9 cellular contexts compared by ENCODE assay signal in the genomic region with DNA sequence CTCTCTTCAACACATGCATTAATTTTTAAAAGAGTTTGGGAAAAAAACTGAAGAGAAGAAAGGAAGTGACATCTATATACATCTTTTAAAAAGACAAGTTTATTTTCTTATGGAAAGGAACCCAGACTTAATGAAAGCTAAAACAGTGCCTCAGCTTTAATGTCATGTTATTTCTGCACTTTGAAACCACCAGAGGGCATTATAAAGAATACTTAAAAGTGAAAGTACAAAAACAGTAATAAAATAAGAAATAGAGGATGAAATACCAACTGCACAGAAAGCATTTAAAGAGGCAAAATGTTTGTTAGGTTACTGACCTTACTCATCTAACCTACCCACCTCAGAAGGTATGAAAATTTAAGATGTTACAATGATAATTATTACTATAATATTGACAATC.
A peak's percentile ranks its signal among the peaks of the same experiment; 100 is the strongest.
DNase-seq lines count a peak whose midpoint lies in the region; ATAC-seq and TF ChIP-seq lines count a peak whose summit lies in the region.
"Had no signal": no experiment of that assay in that cellular context is flagged by ENCODE, and none has a peak within 500 bp of the region (broad histone marks: within the 10 kb centered on the region; RNA-seq: fewer than 3 reads in every experiment).

No MANE protein-coding gene starts in this region.

- H3K4me3 ChIP-seq in epithelial cell of proximal tubule (ENCODE audit: low read depth, low read length) = no peak overlapping the region

- no peaks in the 10 kb centered on the region for H3K27me3 Mint-ChIP-seq in WTC11 (ENCODE audit: low read depth)

- no peak overlapping the region for H3K27ac Mint-ChIP-seq in WTC11

- H3K9me3 Mint-ChIP-seq in WTC11 = no peaks in the 10 kb centered on the region

- peak; percentile 12 for TF ChIP-seq CTCF in AG09319 (IDR thresholded peaks at IDR 0.05; ENCODE audit: low read depth, low read length)
- TF ChIP-seq CTCF in epithelial cell of proximal tubule (conservative IDR thresholded peaks at IDR 0.05; ENCODE audit: low read depth, low read length) = peak; percentile 41
- TF ChIP-seq CTCF in WTC11 (IDR thresholded peaks at IDR 0.05) = no peak

- DNase-seq in AG09319 (ENCODE audit: extremely low read depth, low read depth) (no peak), ELR (ENCODE audit: low read depth) (peak; percentile 23), RKO (ENCODE audit: low spot score) (peak; percentile 22), epithelial cell of proximal tubule (ENCODE audit: low read depth) (no peak), WTC11 (ENCODE audit: low spot score) (no peak), NCI-H128 (lab: John Stamatoyannopoulos, UW; ENCODE audit: unreplicated experiment) (no peak), ecto neural progenitor cell (ENCODE audit: low spot score) (no peak)
- DNase-seq: retina had no signal

- ATAC-seq in WTC11 (no peak), HG02571 (IDR thresholded peaks at IDR 0.05; ENCODE audit: unreplicated experiment) (no peak)

- H3K36me3 Mint-ChIP-seq in WTC11 = peaks cover 45% of the 10 kb centered on the region

- no peaks in the 10 kb centered on the region for H3K4me1 Mint-ChIP-seq in WTC11

- POLR2A ChIA-PET in WTC11 (lab: Charles Lee) = no interaction called here

- H3K4me3 Mint-ChIP-seq in WTC11 = no peak overlapping the region

- CTCF ChIA-PET in WTC11 (lab: Charles Lee) = interaction anchor here (0.9 to 1.4 kb wide), 2 partner anchors 23 to 369 kb away, joined by 3 to 4 read pairs; no protein-coding TSS in a partner anchor

TF ChIP-seq in WTC11, 78 proteins besides CTCF, POLR2A, EP300 and RAD21:
- TF ChIP-seq CBFB (CRISPR knock-in tag; IDR thresholded peaks at IDR 0.05; ENCODE audit: low read depth) (no peak), JAZF1 (CRISPR knock-in tag; IDR thresholded peaks at IDR 0.05) (no peak), ELF4 (CRISPR knock-in tag; IDR thresholded peaks at IDR 0.05; ENCODE audit: low read depth) (no peak), KAT7 (CRISPR knock-in tag; IDR thresholded peaks at IDR 0.05; ENCODE audit: borderline replicate concordance) (no peak)

Comparison
In these comparisons a context has a peak if more than half of its experiments do, and no peak if none do; other contexts are left out.
1. DNase-seq: peak in ELR (single experiment) and RKO (single experiment); none in AG09319 (single experiment), epithelial cell of proximal tubule (single experiment), WTC11 (single experiment), NCI-H128 (single experiment) and ecto neural progenitor cell (single experiment).